Comparison of ENCODE assay signal across 22 cellular contexts in the genomic region with DNA sequence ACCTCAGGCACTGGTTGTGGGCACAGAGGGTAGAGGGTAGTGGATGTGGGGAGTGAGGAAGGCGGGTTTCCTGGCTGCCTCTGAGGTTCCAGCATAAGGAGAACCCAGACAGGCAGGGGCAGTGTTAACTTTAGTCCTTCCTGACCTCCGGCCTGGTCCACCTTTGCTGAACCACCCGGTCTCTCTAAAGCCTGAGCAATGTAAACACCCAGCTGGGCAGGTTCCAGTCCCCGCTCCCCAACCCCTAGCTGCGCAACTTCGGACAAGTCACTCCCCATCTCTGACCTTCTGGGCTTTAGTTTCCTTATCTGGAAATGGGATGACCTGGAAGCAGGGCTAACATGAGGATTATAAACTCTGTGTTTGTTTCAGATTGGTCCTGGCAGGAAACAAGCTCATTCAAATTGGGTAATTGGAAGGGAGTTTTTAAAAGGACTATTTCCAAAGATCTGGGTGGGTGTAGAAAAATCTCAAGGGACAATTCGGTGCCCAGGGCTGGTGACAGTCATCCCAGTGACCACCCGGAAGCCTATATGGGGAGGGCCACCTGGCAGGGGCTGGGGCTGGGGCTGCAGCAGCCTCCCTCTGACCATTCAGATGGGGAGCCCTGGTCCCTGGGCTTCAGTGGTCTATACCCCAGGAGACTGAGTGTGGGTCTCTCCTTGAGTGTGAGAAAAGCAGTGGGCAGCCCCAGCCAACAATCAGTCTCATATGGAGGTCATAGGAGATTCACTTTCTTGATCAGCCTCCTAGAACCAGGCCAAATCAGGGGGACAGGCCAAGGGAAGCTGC.
"Had no signal": no experiment of that assay in that cellular context is flagged by ENCODE, and none has a peak within 500 bp of the region (broad histone marks: within the 10 kb centered on the region; RNA-seq: fewer than 3 reads in every experiment).

No MANE protein-coding gene starts in this region.

- ATAC-seq: naive thymus-derived CD4-positive, alpha-beta T cell; stimulated activated naive B cell treated with anti-CD40 and anti-IgM and Interleukin-4, amounts not matched to agents 10 μg/mL and 1 μg/mL and 100 μg/mL, for 72 hours had no signal

- H3K9me3 ChIP-seq: colonic mucosa, esophagus muscularis mucosa, prostate gland, thoracic aorta, tibial nerve, upper lobe of left lung had no signal

- DNase-seq: colonic mucosa; dermis blood vessel endothelial cell; effector memory CD4-positive, alpha-beta T cell; foreskin melanocyte; hypothalamus; mesendoderm; midbrain; naive thymus-derived CD4-positive, alpha-beta T cell; nucleus accumbens; right cardiac atrium; small intestine; stimulated activated CD4-positive, alpha-beta T cell treated with anti-CD3 and anti-CD28 coated beads, Interleukin-15, amount 100 ng/mL, for 24 hours; stimulated activated CD4-positive, alpha-beta T cell treated with anti-CD3 and anti-CD28 coated beads, Interleukin-2, amount 100 ng/mL, for 48 hours; stimulated activated naive B cell treated with anti-CD40 and anti-IgM and Interleukin-4, amounts not matched to agents 10 μg/mL and 1 μg/mL and 100 μg/mL, for 72 hours; upper lobe of left lung had no signal

- H3K4me1 ChIP-seq: colonic mucosa, esophagus muscularis mucosa, prostate gland, tibial nerve had no signal

- FAIRE-seq: endothelial cell of umbilical vein, keratinocyte, small intestine, urothelium cell line had no signal

- H3K36me3 ChIP-seq: colonic mucosa, esophagus muscularis mucosa, prostate gland, thoracic aorta, tibial nerve, upper lobe of left lung had no signal

- H3K27ac ChIP-seq: colonic mucosa, esophagus muscularis mucosa, prostate gland, thoracic aorta, tibial nerve, upper lobe of left lung had no signal

- H3K4me3 ChIP-seq: colonic mucosa, esophagus muscularis mucosa, prostate gland, thoracic aorta, tibial nerve, upper lobe of left lung had no signal

- H3K27me3 ChIP-seq: colonic mucosa, upper lobe of left lung had no signal
